In the genomic region with DNA sequence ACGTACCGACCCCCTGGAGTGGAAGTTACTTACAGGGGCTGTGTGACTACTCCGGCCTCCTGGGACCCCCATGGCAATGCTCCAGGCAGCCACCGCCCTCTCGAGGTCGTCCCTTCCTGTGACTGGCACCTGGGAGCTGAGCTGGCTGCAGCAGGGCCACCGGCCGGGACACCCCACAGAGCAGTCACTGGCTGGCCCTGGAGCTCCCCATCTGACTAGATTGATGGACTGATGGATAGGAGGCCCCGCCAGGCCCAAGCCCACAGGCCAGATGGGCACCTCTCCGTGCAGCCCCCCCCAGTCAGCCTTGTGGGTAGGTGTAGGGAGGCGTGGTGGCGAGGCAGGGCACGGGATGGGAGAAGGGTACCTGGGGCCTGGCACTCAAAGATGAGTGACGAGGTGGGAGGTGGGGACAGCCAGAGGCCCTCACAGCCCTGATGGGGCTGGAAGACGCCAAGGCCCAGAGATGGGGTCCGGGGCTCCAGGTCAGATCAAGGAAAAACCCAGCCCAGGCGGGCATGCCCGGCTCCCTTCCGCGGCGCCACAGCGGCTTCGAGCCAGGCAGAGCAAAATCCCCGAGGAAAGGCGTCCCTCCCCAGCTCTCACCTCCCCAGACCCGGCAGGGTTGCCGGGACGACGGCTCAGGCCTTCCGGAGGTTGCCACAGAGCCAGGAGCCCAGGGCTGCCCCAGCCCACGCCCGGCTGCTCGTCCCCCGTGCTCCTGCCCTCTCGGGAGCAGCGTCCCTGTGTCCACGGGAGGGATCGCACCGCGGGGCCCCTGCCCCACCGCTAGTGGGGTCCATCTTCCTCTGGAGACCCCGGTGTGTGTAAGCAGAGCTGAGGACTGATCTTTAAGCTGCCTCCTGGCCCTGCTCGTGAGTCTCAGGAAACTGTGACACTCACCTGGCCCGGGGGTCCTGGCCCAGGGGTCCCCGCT, we compare ENCODE assay signal across 2 cellular contexts.
TF ChIP-seq lines count a peak whose summit lies in the region.

No MANE protein-coding gene starts in this region.

TF ChIP-seq in HEK293, 187 proteins besides CTCF, POLR2A, EP300 and RAD21:
- TF ChIP-seq GLIS2 (tag by site-specific recombination; IDR thresholded peaks at IDR 0.05) (0 out of 2 replicates have a peak, but pooled peaks have one; percentile 22), GLIS1 (tag by site-specific recombination; IDR thresholded peaks at IDR 0.05) (0 out of 2 replicates have a peak, but pooled peaks have one; percentile 4), KLF1 (tag by site-specific recombination; IDR thresholded peaks at IDR 0.05) (no peak), ZIC2 (tag by site-specific recombination; IDR thresholded peaks at IDR 0.05) (peak; percentile 58)
- TF ChIP-seq, protein P1, sequence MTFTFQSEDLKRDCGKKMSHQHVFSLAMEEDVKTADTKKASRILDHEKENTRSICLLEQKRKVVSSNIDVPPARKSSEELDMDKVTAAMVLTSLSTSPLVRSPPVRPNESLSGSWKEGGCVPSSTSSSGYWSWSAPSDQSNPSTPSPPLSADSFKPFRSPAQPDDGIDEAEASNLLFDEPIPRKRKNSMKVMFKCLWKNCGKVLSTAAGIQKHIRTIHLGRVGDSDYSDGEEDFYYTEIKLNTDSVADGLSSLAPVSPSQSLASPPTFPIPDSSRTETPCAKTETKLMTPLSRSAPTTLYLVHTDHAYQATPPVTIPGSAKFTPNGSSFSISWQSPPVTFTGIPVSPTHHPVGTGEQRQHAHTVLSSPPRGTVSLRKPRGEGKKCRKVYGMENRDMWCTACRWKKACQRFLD (tag by site-specific recombination; IDR thresholded peaks at IDR 0.05): no peak
- TF ChIP-seq, protein P2, sequence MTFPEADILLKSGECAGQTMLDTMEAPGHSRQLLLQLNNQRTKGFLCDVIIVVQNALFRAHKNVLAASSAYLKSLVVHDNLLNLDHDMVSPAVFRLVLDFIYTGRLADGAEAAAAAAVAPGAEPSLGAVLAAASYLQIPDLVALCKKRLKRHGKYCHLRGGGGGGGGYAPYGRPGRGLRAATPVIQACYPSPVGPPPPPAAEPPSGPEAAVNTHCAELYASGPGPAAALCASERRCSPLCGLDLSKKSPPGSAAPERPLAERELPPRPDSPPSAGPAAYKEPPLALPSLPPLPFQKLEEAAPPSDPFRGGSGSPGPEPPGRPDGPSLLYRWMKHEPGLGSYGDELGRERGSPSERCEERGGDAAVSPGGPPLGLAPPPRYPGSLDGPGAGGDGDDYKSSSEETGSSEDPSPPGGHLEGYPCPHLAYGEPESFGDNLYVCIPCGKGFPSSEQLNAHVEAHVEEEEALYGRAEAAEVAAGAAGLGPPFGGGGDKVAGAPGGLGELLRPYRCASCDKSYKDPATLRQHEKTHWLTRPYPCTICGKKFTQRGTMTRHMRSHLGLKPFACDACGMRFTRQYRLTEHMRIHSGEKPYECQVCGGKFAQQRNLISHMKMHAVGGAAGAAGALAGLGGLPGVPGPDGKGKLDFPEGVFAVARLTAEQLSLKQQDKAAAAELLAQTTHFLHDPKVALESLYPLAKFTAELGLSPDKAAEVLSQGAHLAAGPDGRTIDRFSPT (tag by site-specific recombination; IDR thresholded peaks at IDR 0.05): peak; percentile 46; the same call in 1 of the 2 replicates

TF ChIP-seq in K562, 482 proteins besides CTCF, POLR2A, EP300 and RAD21:
- TF ChIP-seq, protein P3, sequence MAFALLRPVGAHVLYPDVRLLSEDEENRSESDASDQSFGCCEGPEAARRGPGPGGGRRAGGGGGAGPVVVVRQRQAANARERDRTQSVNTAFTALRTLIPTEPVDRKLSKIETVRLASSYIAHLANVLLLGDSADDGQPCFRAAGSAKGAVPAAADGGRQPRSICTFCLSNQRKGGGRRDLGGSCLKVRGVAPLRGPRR (CRISPR knock-in tag; IDR thresholded peaks at IDR 0.05): no peak
- TF ChIP-seq, protein P4, sequence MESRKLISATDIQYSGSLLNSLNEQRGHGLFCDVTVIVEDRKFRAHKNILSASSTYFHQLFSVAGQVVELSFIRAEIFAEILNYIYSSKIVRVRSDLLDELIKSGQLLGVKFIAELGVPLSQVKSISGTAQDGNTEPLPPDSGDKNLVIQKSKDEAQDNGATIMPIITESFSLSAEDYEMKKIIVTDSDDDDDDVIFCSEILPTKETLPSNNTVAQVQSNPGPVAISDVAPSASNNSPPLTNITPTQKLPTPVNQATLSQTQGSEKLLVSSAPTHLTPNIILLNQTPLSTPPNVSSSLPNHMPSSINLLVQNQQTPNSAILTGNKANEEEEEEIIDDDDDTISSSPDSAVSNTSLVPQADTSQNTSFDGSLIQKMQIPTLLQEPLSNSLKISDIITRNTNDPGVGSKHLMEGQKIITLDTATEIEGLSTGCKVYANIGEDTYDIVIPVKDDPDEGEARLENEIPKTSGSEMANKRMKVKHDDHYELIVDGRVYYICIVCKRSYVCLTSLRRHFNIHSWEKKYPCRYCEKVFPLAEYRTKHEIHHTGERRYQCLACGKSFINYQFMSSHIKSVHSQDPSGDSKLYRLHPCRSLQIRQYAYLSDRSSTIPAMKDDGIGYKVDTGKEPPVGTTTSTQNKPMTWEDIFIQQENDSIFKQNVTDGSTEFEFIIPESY (CRISPR knock-in tag; IDR thresholded peaks at IDR 0.05): peak; percentile 65; the same call in 1 of the 2 replicates
- TF ChIP-seq, protein P5, sequence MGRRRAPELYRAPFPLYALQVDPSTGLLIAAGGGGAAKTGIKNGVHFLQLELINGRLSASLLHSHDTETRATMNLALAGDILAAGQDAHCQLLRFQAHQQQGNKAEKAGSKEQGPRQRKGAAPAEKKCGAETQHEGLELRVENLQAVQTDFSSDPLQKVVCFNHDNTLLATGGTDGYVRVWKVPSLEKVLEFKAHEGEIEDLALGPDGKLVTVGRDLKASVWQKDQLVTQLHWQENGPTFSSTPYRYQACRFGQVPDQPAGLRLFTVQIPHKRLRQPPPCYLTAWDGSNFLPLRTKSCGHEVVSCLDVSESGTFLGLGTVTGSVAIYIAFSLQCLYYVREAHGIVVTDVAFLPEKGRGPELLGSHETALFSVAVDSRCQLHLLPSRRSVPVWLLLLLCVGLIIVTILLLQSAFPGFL (CRISPR knock-in tag; IDR thresholded peaks at IDR 0.05): no peak
- TF ChIP-seq RBFOX2 (IDR thresholded peaks at IDR 0.05; ENCODE audit: low read depth, low read length): peak; percentile 66
- peak; percentile 87 for TF ChIP-seq RBM22 (IDR thresholded peaks at IDR 0.05; ENCODE audit: low read depth, low read length, poor library complexity, severe bottlenecking)
- 0 out of 2 replicates have a peak, but pooled peaks have one; percentile 19 for TF ChIP-seq CBX1 (IDR thresholded peaks at IDR 0.05; ENCODE audit: low read depth)
- TF ChIP-seq POLR2G (IDR thresholded peaks at IDR 0.05; ENCODE audit: low read depth, low read length): peak; percentile 82
- no peak for TF ChIP-seq ZNF507 (tag; conservative IDR thresholded peaks at IDR 0.05)
- peak; percentile 2; the same call in 1 of the 2 replicates for TF ChIP-seq POLR2AphosphoS5 (IDR thresholded peaks at IDR 0.05; ENCODE audit: control insufficient read depth, insufficient read depth, low read depth, low read length)
- TF ChIP-seq SUPT5H (IDR thresholded peaks at IDR 0.05): peak; percentile 37; the same call in 1 of the 2 replicates
- no peak for TF ChIP-seq ZNF23 (CRISPR knock-in tag; IDR thresholded peaks at IDR 0.05)
- 0 out of 2 replicates have a peak, but pooled peaks have one; percentile 18 for TF ChIP-seq MYNN (IDR thresholded peaks at IDR 0.05)
- no peak for TF ChIP-seq MYNN (CRISPR knock-in tag; IDR thresholded peaks at IDR 0.05)
- TF ChIP-seq HDAC2 (IDR thresholded peaks at IDR 0.05): no peak
- no peak for TF ChIP-seq ZNF561 (CRISPR knock-in tag; conservative IDR thresholded peaks at IDR 0.05)
- no peak for TF ChIP-seq NCOA4 (IDR thresholded peaks at IDR 0.05; ENCODE audit: partially characterized antibody)
- 0 out of 2 replicates have a peak, but pooled peaks have one; percentile 17 for TF ChIP-seq POLR2AphosphoS2 (IDR thresholded peaks at IDR 0.05; ENCODE audit: low read length)
- no peak for TF ChIP-seq SMARCE1 (IDR thresholded peaks at IDR 0.05)
